ENCODE assay signal across 1 cellular context in the genomic region with DNA sequence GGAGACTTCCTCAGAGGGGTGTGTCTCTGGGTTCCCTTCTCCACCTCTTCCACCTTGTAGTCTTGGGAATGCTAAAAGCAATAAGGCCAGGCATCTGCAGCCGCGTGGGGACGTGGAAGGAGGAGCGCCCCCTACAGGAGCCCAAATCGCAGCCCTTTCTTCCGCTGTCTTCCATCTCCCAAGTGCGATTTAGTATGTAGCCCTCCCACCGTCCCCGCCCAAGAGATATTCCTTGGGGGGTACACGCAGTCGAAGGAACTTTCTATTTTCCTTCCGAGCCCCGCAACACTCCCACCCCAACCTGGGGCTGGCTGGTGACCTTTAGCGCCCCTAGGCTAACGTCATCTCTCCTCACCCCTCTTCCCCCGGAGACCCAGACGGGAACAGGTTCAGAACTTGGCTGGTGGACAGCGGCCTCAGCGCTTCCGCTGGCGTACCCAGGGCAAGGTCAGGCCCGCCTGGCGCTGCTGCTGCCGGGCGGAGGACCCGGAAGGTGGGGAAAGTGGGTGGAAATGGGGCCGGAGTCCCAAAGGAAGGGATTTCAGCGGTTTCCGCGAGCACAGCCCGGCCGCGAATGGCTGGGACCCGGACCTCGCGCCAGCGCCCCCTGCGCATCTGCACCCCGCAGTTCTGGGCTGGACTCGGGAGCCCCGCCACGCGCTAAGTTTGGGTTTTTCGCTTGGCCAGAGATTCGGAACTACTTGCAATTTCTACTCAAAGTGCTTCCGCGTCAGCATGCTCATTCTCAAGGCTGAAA.
A peak's percentile ranks its signal among the peaks of the same experiment; 100 is the strongest.
TF ChIP-seq lines count a peak whose summit lies in the region.

No MANE protein-coding gene starts in this region.

TF ChIP-seq in GM12878, 131 proteins besides CTCF, POLR2A, EP300 and RAD21 (continued from another document and continues in another):
- TF ChIP-seq, protein P1, sequence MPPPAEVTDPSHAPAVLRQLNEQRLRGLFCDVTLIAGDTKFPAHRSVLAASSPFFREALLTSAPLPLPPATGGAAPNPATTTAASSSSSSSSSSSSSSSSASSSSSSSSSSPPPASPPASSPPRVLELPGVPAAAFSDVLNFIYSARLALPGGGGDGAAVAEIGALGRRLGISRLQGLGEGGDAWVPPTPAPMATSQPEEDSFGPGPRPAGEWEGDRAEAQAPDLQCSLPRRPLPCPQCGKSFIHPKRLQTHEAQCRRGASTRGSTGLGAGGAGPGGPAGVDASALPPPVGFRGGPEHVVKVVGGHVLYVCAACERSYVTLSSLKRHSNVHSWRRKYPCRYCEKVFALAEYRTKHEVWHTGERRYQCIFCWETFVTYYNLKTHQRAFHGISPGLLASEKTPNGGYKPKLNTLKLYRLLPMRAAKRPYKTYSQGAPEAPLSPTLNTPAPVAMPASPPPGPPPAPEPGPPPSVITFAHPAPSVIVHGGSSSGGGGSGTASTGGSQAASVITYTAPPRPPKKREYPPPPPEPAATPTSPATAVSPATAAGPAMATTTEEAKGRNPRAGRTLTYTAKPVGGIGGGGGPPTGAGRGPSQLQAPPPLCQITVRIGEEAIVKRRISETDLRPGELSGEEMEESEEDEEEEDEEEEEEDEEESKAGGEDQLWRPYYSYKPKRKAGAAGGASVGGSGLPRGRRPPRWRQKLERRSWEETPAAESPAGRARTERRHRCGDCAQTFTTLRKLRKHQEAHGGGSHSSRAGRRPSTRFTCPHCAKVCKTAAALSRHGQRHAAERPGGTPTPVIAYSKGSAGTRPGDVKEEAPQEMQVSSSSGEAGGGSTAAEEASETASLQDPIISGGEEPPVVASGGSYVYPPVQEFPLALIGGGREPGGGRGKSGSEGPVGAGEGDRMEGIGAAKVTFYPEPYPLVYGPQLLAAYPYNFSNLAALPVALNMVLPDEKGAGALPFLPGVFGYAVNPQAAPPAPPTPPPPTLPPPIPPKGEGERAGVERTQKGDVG (CRISPR knock-in tag; IDR thresholded peaks at IDR 0.05), result no peak
- TF ChIP-seq RAD51 (IDR thresholded peaks at IDR 0.05) (no peak), YBX1 (IDR thresholded peaks at IDR 0.05) (no peak), BMI1 (IDR thresholded peaks at IDR 0.05; ENCODE audit: borderline replicate concordance) (no peak), HDGF (IDR thresholded peaks at IDR 0.05) (no peak), ZNF24 (IDR thresholded peaks at IDR 0.05) (no peak), RCOR1 (conservative IDR thresholded peaks at IDR 0.05; ENCODE audit: low read depth, low read length) (no peak), NR2C2 (IDR thresholded peaks at IDR 0.05; ENCODE audit: borderline replicate concordance, control insufficient read depth, insufficient read length, low read depth) (no peak), IKZF1 (conservative IDR thresholded peaks at IDR 0.05) (peak; percentile 21; the same call in 1 of the 2 replicates), CREB1 (IDR thresholded peaks at IDR 0.05; ENCODE audit: low read depth) (peak; percentile 19; the same call in 1 of the 2 replicates), MXI1 (IDR thresholded peaks at IDR 0.05; ENCODE audit: low read depth, low read length) (peak; percentile 70), ZZZ3 (IDR thresholded peaks at IDR 0.05; ENCODE audit: control insufficient read depth, insufficient read length, low read depth) (no peak), TAF1 (IDR thresholded peaks at IDR 0.05; ENCODE audit: borderline replicate concordance, low read depth, low read length) (no peak), LARP7 (IDR thresholded peaks at IDR 0.05) (peak; percentile 38; the same call in 1 of the 2 replicates), MTA2 (IDR thresholded peaks at IDR 0.05; ENCODE audit: low read depth) (no peak), POLR2AphosphoS2 (IDR thresholded peaks at IDR 0.05; ENCODE audit: low read depth, low read length) (no peak), IRF4 (IDR thresholded peaks at IDR 0.05; ENCODE audit: low read depth, low read length) (no peak), RFX5 (IDR thresholded peaks at IDR 0.05; ENCODE audit: low read depth, low read length) (no peak), TCF3 (IDR thresholded peaks at IDR 0.05; ENCODE audit: borderline replicate concordance, insufficient read depth, low read depth, low read length) (no peak), JUND (IDR thresholded peaks at IDR 0.05; ENCODE audit: low read depth, low read length) (no peak), SMC3 (IDR thresholded peaks at IDR 0.05; ENCODE audit: borderline replicate concordance, low read length) (no peak), SMAD1 (IDR thresholded peaks at IDR 0.05; ENCODE audit: low read depth, partially characterized antibody) (no peak), TARDBP (IDR thresholded peaks at IDR 0.05; ENCODE audit: borderline replicate concordance) (no peak), NR2F1 (conservative IDR thresholded peaks at IDR 0.05) (peak; percentile 84), SMARCA5 (IDR thresholded peaks at IDR 0.05) (no peak), ATF7 (IDR thresholded peaks at IDR 0.05; ENCODE audit: low read depth) (no peak), ZBED1 (IDR thresholded peaks at IDR 0.05; ENCODE audit: borderline replicate concordance) (no peak), MEF2A (IDR thresholded peaks at IDR 0.05; ENCODE audit: insufficient read depth, low read depth, low read length) (no peak), ZNF274 (IDR thresholded peaks at IDR 0.05; ENCODE audit: insufficient read depth, insufficient read length) (no peak), DPF2 (IDR thresholded peaks at IDR 0.05) (no peak), KDM1A (IDR thresholded peaks at IDR 0.05; ENCODE audit: borderline replicate concordance) (no peak), EED (IDR thresholded peaks at IDR 0.05; ENCODE audit: low read depth) (no peak), CEBPB (IDR thresholded peaks at IDR 0.05; ENCODE audit: borderline replicate concordance in 1 of 2, low read depth in 2 of 2, low read length in 2 of 2) (no peak), CHD1 (IDR thresholded peaks at IDR 0.05; ENCODE audit: low read depth, low read length) (no peak), ZNF207 (IDR thresholded peaks at IDR 0.05; ENCODE audit: borderline replicate concordance) (no peak), CBFB (IDR thresholded peaks at IDR 0.05; ENCODE audit: low read depth) (no peak), BHLHE40 (IDR thresholded peaks at IDR 0.05; ENCODE audit: borderline replicate concordance in 1 of 2, low read depth in 2 of 2, low read length in 1 of 2) (peak in 1 of 2 experiments; percentile 6; a peak in 1 of 4 replicates)
- TF ChIP-seq, protein P2, sequence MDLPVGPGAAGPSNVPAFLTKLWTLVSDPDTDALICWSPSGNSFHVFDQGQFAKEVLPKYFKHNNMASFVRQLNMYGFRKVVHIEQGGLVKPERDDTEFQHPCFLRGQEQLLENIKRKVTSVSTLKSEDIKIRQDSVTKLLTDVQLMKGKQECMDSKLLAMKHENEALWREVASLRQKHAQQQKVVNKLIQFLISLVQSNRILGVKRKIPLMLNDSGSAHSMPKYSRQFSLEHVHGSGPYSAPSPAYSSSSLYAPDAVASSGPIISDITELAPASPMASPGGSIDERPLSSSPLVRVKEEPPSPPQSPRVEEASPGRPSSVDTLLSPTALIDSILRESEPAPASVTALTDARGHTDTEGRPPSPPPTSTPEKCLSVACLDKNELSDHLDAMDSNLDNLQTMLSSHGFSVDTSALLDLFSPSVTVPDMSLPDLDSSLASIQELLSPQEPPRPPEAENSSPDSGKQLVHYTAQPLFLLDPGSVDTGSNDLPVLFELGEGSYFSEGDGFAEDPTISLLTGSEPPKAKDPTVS (IDR thresholded peaks at IDR 0.05; ENCODE audit: low read depth, low read length), result no peak
- TF ChIP-seq, protein P3, sequence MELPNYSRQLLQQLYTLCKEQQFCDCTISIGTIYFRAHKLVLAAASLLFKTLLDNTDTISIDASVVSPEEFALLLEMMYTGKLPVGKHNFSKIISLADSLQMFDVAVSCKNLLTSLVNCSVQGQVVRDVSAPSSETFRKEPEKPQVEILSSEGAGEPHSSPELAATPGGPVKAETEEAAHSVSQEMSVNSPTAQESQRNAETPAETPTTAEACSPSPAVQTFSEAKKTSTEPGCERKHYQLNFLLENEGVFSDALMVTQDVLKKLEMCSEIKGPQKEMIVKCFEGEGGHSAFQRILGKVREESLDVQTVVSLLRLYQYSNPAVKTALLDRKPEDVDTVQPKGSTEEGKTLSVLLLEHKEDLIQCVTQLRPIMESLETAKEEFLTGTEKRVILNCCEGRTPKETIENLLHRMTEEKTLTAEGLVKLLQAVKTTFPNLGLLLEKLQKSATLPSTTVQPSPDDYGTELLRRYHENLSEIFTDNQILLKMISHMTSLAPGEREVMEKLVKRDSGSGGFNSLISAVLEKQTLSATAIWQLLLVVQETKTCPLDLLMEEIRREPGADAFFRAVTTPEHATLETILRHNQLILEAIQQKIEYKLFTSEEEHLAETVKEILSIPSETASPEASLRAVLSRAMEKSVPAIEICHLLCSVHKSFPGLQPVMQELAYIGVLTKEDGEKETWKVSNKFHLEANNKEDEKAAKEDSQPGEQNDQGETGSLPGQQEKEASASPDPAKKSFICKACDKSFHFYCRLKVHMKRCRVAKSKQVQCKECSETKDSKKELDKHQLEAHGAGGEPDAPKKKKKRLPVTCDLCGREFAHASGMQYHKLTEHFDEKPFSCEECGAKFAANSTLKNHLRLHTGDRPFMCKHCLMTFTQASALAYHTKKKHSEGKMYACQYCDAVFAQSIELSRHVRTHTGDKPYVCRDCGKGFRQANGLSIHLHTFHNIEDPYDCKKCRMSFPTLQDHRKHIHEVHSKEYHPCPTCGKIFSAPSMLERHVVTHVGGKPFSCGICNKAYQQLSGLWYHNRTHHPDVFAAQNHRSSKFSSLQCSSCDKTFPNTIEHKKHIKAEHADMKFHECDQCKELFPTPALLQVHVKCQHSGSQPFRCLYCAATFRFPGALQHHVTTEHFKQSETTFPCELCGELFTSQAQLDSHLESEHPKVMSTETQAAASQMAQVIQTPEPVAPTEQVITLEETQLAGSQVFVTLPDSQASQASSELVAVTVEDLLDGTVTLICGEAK (IDR thresholded peaks at IDR 0.05; ENCODE audit: borderline replicate concordance), result peak; percentile 76
- TF ChIP-seq, protein P4, sequence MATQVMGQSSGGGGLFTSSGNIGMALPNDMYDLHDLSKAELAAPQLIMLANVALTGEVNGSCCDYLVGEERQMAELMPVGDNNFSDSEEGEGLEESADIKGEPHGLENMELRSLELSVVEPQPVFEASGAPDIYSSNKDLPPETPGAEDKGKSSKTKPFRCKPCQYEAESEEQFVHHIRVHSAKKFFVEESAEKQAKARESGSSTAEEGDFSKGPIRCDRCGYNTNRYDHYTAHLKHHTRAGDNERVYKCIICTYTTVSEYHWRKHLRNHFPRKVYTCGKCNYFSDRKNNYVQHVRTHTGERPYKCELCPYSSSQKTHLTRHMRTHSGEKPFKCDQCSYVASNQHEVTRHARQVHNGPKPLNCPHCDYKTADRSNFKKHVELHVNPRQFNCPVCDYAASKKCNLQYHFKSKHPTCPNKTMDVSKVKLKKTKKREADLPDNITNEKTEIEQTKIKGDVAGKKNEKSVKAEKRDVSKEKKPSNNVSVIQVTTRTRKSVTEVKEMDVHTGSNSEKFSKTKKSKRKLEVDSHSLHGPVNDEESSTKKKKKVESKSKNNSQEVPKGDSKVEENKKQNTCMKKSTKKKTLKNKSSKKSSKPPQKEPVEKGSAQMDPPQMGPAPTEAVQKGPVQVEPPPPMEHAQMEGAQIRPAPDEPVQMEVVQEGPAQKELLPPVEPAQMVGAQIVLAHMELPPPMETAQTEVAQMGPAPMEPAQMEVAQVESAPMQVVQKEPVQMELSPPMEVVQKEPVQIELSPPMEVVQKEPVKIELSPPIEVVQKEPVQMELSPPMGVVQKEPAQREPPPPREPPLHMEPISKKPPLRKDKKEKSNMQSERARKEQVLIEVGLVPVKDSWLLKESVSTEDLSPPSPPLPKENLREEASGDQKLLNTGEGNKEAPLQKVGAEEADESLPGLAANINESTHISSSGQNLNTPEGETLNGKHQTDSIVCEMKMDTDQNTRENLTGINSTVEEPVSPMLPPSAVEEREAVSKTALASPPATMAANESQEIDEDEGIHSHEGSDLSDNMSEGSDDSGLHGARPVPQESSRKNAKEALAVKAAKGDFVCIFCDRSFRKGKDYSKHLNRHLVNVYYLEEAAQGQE (IDR thresholded peaks at IDR 0.05; ENCODE audit: low read depth, low read length), result peak; percentile 99
- TF ChIP-seq, protein P5, sequence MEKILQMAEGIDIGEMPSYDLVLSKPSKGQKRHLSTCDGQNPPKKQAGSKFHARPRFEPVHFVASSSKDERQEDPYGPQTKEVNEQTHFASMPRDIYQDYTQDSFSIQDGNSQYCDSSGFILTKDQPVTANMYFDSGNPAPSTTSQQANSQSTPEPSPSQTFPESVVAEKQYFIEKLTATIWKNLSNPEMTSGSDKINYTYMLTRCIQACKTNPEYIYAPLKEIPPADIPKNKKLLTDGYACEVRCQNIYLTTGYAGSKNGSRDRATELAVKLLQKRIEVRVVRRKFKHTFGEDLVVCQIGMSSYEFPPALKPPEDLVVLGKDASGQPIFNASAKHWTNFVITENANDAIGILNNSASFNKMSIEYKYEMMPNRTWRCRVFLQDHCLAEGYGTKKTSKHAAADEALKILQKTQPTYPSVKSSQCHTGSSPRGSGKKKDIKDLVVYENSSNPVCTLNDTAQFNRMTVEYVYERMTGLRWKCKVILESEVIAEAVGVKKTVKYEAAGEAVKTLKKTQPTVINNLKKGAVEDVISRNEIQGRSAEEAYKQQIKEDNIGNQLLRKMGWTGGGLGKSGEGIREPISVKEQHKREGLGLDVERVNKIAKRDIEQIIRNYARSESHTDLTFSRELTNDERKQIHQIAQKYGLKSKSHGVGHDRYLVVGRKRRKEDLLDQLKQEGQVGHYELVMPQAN (conservative IDR thresholded peaks at IDR 0.05), result peak; percentile 84
- TF ChIP-seq, protein P6, sequence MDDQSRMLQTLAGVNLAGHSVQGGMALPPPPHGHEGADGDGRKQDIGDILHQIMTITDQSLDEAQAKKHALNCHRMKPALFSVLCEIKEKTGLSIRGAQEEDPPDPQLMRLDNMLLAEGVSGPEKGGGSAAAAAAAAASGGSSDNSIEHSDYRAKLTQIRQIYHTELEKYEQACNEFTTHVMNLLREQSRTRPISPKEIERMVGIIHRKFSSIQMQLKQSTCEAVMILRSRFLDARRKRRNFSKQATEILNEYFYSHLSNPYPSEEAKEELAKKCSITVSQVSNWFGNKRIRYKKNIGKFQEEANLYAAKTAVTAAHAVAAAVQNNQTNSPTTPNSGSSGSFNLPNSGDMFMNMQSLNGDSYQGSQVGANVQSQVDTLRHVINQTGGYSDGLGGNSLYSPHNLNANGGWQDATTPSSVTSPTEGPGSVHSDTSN (IDR thresholded peaks at IDR 0.05; ENCODE audit: insufficient replicate concordance, low read depth, low read length), result no peak
- TF ChIP-seq, protein P7, sequence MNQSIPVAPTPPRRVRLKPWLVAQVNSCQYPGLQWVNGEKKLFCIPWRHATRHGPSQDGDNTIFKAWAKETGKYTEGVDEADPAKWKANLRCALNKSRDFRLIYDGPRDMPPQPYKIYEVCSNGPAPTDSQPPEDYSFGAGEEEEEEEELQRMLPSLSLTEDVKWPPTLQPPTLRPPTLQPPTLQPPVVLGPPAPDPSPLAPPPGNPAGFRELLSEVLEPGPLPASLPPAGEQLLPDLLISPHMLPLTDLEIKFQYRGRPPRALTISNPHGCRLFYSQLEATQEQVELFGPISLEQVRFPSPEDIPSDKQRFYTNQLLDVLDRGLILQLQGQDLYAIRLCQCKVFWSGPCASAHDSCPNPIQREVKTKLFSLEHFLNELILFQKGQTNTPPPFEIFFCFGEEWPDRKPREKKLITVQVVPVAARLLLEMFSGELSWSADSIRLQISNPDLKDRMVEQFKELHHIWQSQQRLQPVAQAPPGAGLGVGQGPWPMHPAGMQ (IDR thresholded peaks at IDR 0.05; ENCODE audit: borderline replicate concordance), result no peak
- TF ChIP-seq, protein P8, sequence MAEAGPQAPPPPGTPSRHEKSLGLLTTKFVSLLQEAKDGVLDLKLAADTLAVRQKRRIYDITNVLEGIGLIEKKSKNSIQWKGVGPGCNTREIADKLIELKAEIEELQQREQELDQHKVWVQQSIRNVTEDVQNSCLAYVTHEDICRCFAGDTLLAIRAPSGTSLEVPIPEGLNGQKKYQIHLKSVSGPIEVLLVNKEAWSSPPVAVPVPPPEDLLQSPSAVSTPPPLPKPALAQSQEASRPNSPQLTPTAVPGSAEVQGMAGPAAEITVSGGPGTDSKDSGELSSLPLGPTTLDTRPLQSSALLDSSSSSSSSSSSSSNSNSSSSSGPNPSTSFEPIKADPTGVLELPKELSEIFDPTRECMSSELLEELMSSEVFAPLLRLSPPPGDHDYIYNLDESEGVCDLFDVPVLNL (IDR thresholded peaks at IDR 0.05; ENCODE audit: low read depth, low read length), result no peak
